9 cellular contexts compared by ENCODE assay signal in the genomic region with DNA sequence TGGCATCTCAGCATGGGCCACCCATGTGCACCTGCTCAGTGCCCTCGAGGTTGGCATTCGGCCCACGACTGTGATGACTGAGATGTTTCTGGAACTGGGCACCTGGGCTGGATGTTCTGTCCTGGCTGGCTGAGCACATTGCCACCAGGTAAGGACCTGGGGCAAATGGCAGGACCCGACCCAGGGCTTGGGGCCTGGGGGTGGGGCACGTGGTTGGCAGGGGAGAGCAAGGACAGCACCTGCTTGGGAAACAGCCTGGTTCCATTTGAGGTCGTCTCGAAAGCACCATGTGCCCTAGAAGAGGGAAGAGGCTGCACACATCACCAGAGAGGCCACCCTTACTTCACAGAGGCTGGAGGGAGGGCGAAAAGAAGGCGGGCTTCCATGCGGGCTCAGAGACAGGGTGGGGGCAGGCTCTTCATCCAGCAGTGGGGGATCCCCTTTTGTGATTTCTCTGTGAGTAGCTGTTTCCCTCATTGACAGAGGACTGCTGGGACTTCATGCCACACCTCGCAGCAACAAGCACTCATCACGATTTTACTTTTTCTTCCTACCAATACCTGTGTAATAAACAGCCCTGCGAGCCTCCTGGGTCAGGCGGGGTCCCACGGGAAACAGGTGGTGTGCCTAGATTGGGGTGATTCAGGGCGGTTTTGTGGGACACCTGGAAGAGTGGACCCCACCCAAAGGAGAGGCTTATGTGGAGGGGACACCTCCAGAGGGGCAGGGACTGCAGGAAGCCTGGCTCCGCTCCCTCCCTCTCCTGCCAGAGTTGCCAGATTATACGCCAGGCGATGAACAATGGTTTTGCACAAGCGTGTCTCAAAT. TPM values are rescaled to one million over a fixed set of nuclear protein-coding genes. Genes with fewer than 3 reads are reported as not detected.
A peak's percentile ranks its signal among the peaks of the same experiment; 100 is the strongest.
DNase-seq lines count a peak whose midpoint lies in the region; ATAC-seq, FAIRE-seq and TF ChIP-seq lines count a peak whose summit lies in the region.
"Had no signal": no experiment of that assay in that cellular context is flagged by ENCODE, and none has a peak within 500 bp of the region (broad histone marks: within the 10 kb centered on the region; RNA-seq: fewer than 3 reads in every experiment).

No MANE protein-coding gene starts in this region.

- WGBS in small intestine, 3 donors = 34 to 52% (median 45%) methylated on average over 18 to 20 of the region's 20 CpGs

- DNase-seq in NB4 (ENCODE audit: low read depth) (peak; percentile 64), small intestine (no peak), GM19240 (ENCODE audit: insufficient read length, low spot score) (no peak), NCI-H524 (lab: John Stamatoyannopoulos, UW) (no peak), AG08396 (ENCODE audit: low spot score) (no peak), SHP77 (lab: John Stamatoyannopoulos, UW) (no peak)
- DNase-seq in central memory CD8-positive, alpha-beta T cell (ENCODE audit: low spot score in 2 of 2) = no peak

- no peaks in the 10 kb centered on the region for H3K27me3 ChIP-seq in small intestine (ENCODE audit: control insufficient read depth in 2 of 2, insufficient read depth in 2 of 2, low read length in 2 of 2)
- H3K27me3 ChIP-seq: ovary had no signal

- FAIRE-seq in small intestine (lab: Jason Lieb, UNC) = no peak

- no peaks in the 10 kb centered on the region for H3K36me3 ChIP-seq in small intestine (ENCODE audit: control insufficient read depth in 2 of 2, insufficient read depth in 2 of 2, low read length in 2 of 2)
- H3K36me3 ChIP-seq: ovary had no signal

- H3K9me3 Mint-ChIP-seq in central memory CD8-positive, alpha-beta T cell = no peaks in the 10 kb centered on the region

- H3K27ac ChIP-seq in small intestine (ENCODE audit: low read depth in 1 of 2, low read length in 1 of 2) = peak overlapping the region; percentile 47 to 97

- peak overlapping the region; percentile 92 for H3K27ac Mint-ChIP-seq in central memory CD8-positive, alpha-beta T cell (ENCODE audit: low read depth)

- H3K9me3 ChIP-seq in small intestine (ENCODE audit: control insufficient read depth, low read depth) = no peaks in the 10 kb centered on the region
- H3K9me3 ChIP-seq: ovary had no signal

- TF ChIP-seq POLR2A in GM18951 (IDR thresholded peaks at IDR 0.05; ENCODE audit: extremely low read depth, insufficient read depth, insufficient read length) (peak; percentile 34), NB4 (IDR thresholded peaks at IDR 0.05; ENCODE audit: extremely low read depth, insufficient read length) (no peak)

- in situ Hi-C loops in GM18951 (cut with MboI; ENCODE audit: low sequenced_read_pairs, unreplicated experiment) = no loop called here

- no peaks in the 10 kb centered on the region for H3K27me3 Mint-ChIP-seq in central memory CD8-positive, alpha-beta T cell

- peaks cover 7% of the 10 kb centered on the region for H3K36me3 Mint-ChIP-seq in central memory CD8-positive, alpha-beta T cell (ENCODE audit: insufficient read depth)

- H3K4me3 Mint-ChIP-seq in central memory CD8-positive, alpha-beta T cell = peak overlapping the region; percentile 59

- H3K4me1 ChIP-seq in small intestine (ENCODE audit: control insufficient read depth in 2 of 2, insufficient read depth in 1 of 2, low read depth in 1 of 2, low read length in 1 of 2) = peaks cover 0 to 3% of the 10 kb centered on the region in 2 donors

- no peak for TF ChIP-seq CTCF in NB4 (IDR thresholded peaks at IDR 0.05; ENCODE audit: low read depth, low read length)

- H3K4me3 ChIP-seq in NB4 (ENCODE audit: low read depth, low read length) (peak overlapping the region; percentile 17), small intestine (ENCODE audit: low read depth in 1 of 2, low read length in 2 of 2) (no peak overlapping the region)

- ATAC-seq in central memory CD8-positive, alpha-beta T cell (replicated peaks; ENCODE audit: extremely low read depth, poor library complexity, severe bottlenecking) = no peak

- peaks cover 30% of the 10 kb centered on the region for H3K4me1 Mint-ChIP-seq in central memory CD8-positive, alpha-beta T cell

RNA-seq across cellular contexts. Expression of a gene that starts 12.0 kb away (rescaled TPM):
- 10 to 100 TPM in 1 of 3 donors, 1 to 10 TPM in 2; 4.2 to 10.1 (median 4.3) TPM for polyA plus RNA-seq in small intestine

RNA-seq across cellular contexts. Expression of a gene that starts 12.9 kb away (rescaled TPM):
- polyA plus RNA-seq in small intestine = 10 to 100 TPM in 1 of 3 donors, 1 to 10 TPM in 2; 7.6 to 29.6 (median 9.5) TPM

RNA-seq across cellular contexts. Expression of a gene that starts 35.1 kb away (rescaled TPM):
- 100 to 1,000 TPM; 115 to 135 (median 118) TPM for polyA plus RNA-seq in small intestine

RNA-seq across cellular contexts. Expression of a gene that starts 40.1 kb away (rescaled TPM):
- polyA plus RNA-seq in small intestine = 10 to 100 TPM in 2 of 3 donors, 1 to 10 TPM in 1; 5.1 to 32.4 (median 11.3) TPM

RNA-seq across cellular contexts. Expression of a gene that starts 49.7 kb away (rescaled TPM):
- polyA plus RNA-seq in small intestine = 100 to 1,000 TPM; 105 to 152 (median 109) TPM
